Comparison of ENCODE assay signal across 4 cellular contexts in the genomic region with DNA sequence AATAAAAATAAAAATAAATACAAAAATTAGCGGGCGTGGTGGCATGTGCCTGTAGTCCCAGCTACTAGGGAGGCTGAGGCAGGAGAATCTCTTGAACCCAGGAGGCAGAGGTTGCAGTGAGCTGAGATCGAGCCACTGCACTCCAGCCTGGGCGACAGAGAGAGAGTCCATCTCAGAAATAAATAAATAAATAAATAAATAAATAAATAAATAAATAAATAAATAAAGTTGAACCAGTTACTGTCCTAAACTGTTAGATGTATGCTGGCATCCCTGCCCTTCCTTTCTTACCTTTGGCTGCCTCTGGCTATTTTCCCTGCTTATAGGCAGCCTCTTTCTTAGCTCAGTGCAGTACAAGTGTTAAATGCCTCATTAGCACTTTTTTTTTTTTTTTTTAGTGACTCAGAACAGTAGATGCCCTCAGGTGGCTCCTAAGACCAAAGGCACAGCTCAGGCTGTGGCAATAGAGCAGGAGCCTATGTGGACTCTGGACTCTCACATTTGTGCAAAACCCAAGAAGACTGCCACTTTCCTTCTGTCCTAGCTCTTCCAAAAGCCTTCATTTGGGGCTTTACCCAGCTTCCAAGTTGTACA. TPM values are rescaled to one million over a fixed set of nuclear protein-coding genes. Genes with fewer than 3 reads are reported as not detected.
"Had no signal": no experiment of that assay in that cellular context is flagged by ENCODE, and none has a peak within 500 bp of the region (broad histone marks: within the 10 kb centered on the region; RNA-seq: fewer than 3 reads in every experiment).

No MANE protein-coding gene starts in this region.

RNA-seq across cellular contexts. Expression of a gene that starts 30.6 kb away (rescaled TPM):
- total RNA-seq: dermis microvascular lymphatic vessel endothelial cell; heart right ventricle; left lobe of liver; naive thymus-derived CD4-positive, alpha-beta T cell had no signal
- polyA plus RNA-seq: naive thymus-derived CD4-positive, alpha-beta T cell had no signal
